Comparison of ENCODE assay signal across 2 cellular contexts in genomic region chr2:216216951-216217903, GRCh38.
A peak's percentile ranks its signal among the peaks of the same experiment; 100 is the strongest.
TF ChIP-seq lines count a peak whose summit lies in the region.

No MANE protein-coding gene starts in this region.

TF ChIP-seq in HEK293, 187 proteins besides CTCF, POLR2A, EP300 and RAD21 (continued from another document):
- TF ChIP-seq PRDM10 (tag by site-specific recombination; IDR thresholded peaks at IDR 0.05) = peak; percentile 91
- TF ChIP-seq ZNF629 (tag by site-specific recombination; IDR thresholded peaks at IDR 0.05) = no peak
- TF ChIP-seq ZNF624 (tag by site-specific recombination; IDR thresholded peaks at IDR 0.05) = no peak
- TF ChIP-seq GLIS2 (tag by site-specific recombination; IDR thresholded peaks at IDR 0.05) = no peak
- no peak for TF ChIP-seq ZSCAN16 (tag by site-specific recombination; IDR thresholded peaks at IDR 0.05)

TF ChIP-seq in HepG2, 621 proteins besides CTCF, POLR2A, EP300 and RAD21 (continued from another document):
- TF ChIP-seq PRDM10 (CRISPR knock-in tag; IDR thresholded peaks at IDR 0.05; ENCODE audit: low read depth) (peak; percentile 80), ZNF652 (CRISPR knock-in tag; IDR thresholded peaks at IDR 0.05; ENCODE audit: borderline replicate concordance, low read depth) (peak; percentile 16; the same call in 1 of the 2 replicates)
